Comparison of ENCODE assay signal across 14 cellular contexts in the genomic region with DNA sequence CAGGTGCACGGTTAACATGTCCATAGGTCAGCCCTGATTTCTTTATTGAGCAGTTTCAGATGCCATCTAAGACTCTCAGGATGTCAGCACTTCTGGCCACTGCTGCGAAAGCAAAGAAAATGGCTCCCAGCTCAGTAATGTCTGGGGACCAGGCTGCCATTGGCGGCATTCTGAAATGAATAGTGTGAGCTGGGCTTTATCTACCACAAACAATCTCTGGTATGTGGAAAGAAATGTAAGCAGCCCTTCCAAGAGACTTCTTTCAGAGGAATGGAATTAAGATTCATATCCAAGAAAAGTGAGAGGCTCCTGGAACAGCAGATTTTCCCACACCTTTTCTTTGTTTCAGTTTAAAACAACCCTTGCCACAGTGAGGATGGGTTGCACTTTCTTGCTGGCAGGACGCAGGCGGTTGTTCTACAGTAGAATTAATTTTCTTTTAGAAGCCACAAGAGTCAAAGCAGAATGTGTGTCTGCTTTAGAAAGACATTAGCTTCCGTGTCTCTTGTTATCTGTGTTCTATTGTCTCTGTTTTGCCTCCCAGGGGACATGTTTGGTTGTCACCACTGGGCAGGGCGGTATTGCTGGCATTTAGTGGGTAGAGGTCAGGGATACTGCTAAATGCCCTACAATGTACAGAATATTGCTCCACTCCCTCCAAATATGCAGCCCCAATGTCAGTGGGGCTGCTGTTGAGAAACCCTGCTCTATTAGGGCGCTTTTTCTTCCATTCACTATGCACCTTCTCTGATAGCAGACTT.
DNase-seq lines count a peak whose midpoint lies in the region; ATAC-seq and TF ChIP-seq lines count a peak whose summit lies in the region.
"Had no signal": no experiment of that assay in that cellular context is flagged by ENCODE, and none has a peak within 500 bp of the region (broad histone marks: within the 10 kb centered on the region; RNA-seq: fewer than 3 reads in every experiment).

No MANE protein-coding gene starts in this region.

- H3K4me3 ChIP-seq in left ventricle myocardium inferior (peak overlapping the region; percentile 20), thoracic aorta (peak overlapping the region; percentile 51)
- H3K4me3 ChIP-seq: suprapubic skin had no signal

- H3K27ac ChIP-seq in left ventricle myocardium inferior (replicated peaks) = peak overlapping the region; percentile 53
- H3K27ac ChIP-seq in thoracic aorta = peak overlapping the region; percentile 73 to 76
- H3K27ac ChIP-seq: suprapubic skin had no signal

- H3K36me3 ChIP-seq in left ventricle myocardium inferior = no peaks in the 10 kb centered on the region
- no peaks in the 10 kb centered on the region for H3K36me3 ChIP-seq in thoracic aorta
- H3K36me3 ChIP-seq: suprapubic skin had no signal

- intact Hi-C loops in left ventricle myocardium inferior (cut with micrococcal nuclease) = no loop called here

- TF ChIP-seq CTCF in left ventricle myocardium inferior (IDR thresholded peaks at IDR 0.05; ENCODE audit: borderline replicate concordance) (no peak), thoracic aorta (IDR thresholded peaks at IDR 0.05) (no peak)

- peak; percentile 29 for ATAC-seq in thoracic aorta (ENCODE audit: insufficient number of reproducible peaks, low FRiP score, low read depth)

- H3K4me1 ChIP-seq in left ventricle myocardium inferior (peaks cover 18% of the 10 kb centered on the region), thoracic aorta (ENCODE audit: control insufficient read depth in 1 of 2, low read depth in 2 of 2) (peaks cover 6 to 24% of the 10 kb centered on the region in 2 donors)
- H3K4me1 ChIP-seq: suprapubic skin had no signal

- no peaks in the 10 kb centered on the region for H3K27me3 ChIP-seq in left ventricle myocardium inferior (ENCODE audit: low read depth)
- no peaks in the 10 kb centered on the region for H3K27me3 ChIP-seq in thoracic aorta (replicated peaks; ENCODE audit: insufficient read depth)
- H3K27me3 ChIP-seq: suprapubic skin had no signal

- DNase-seq in HCEC 1CT (peak; percentile 13), amniotic epithelial cell (ENCODE audit: low read depth) (peak; percentile 77), left ventricle myocardium inferior (no peak), thoracic aorta (ENCODE audit: low spot score) (no peak)
- DNase-seq in activated CD4-positive, alpha-beta T cell treated with anti-CD3 and anti-CD28 coated beads for 4 hours = no peak
- no peak for DNase-seq in stimulated activated CD4-positive, alpha-beta T cell treated with anti-CD3 and anti-CD28 coated beads, Interleukin-4, amount 100 ng/mL, for 1 hour
- DNase-seq in stimulated activated naive CD4-positive, alpha-beta T cell (lab: John Stamatoyannopoulos, UW) = no peak
- DNase-seq: activated CD4-positive, alpha-beta memory T cell treated with anti-CD3 and anti-CD28 coated beads, Interleukin-2, amount 10 ng/mL, durations not matched to agents 7 days and 5 days; activated naive CD8-positive, alpha-beta T cell treated with anti-CD3 and anti-CD28 coated beads, Interleukin-2, amount 10 ng/mL, durations not matched to agents 7 days and 5 days; Kasumi-1; kidney; NCI-H446 treated with DMSO at 0.1 percent for 48 hours; posterior cingulate gyrus had no signal

- H3K9me3 ChIP-seq in left ventricle myocardium inferior (replicated peaks) = no peaks in the 10 kb centered on the region
- no peaks in the 10 kb centered on the region for H3K9me3 ChIP-seq in thoracic aorta
- H3K9me3 ChIP-seq: suprapubic skin had no signal

Comparison
In these comparisons a context has a peak if more than half of its experiments do, and no peak if none do; other contexts are left out.
1. DNase-seq: peak in HCEC 1CT (single experiment) and amniotic epithelial cell (single experiment); none in left ventricle myocardium inferior (single experiment), thoracic aorta (single experiment), activated CD4-positive, alpha-beta T cell treated with anti-CD3 and anti-CD28 coated beads for 4 hours (0 of 2), stimulated activated CD4-positive, alpha-beta T cell treated with anti-CD3 and anti-CD28 coated beads, Interleukin-4, amount 100 ng/mL, for 1 hour (single experiment) and stimulated activated naive CD4-positive, alpha-beta T cell (0 of 6).